In genomic region chr11:66855574-66856495, GRCh38 we compare ENCODE assay signal across 1 cellular context.
TF ChIP-seq lines count a peak whose summit lies in the region.

No MANE protein-coding gene starts in this region.

TF ChIP-seq in HepG2, 621 proteins besides CTCF, POLR2A, EP300 and RAD21 (continued from another document and continues in another):
- TF ChIP-seq MEF2D (CRISPR knock-in tag; IDR thresholded peaks at IDR 0.05) (0 out of 2 replicates have a peak, but pooled peaks have one; percentile 18), EED (CRISPR knock-in tag; IDR thresholded peaks at IDR 0.05) (no peak), ZNF614 (CRISPR knock-in tag; IDR thresholded peaks at IDR 0.05; ENCODE audit: borderline replicate concordance) (no peak), AHDC1 (CRISPR knock-in tag; IDR thresholded peaks at IDR 0.05; ENCODE audit: borderline replicate concordance) (no peak), KLF12 (CRISPR knock-in tag; IDR thresholded peaks at IDR 0.05; ENCODE audit: borderline replicate concordance) (no peak), STAG1 (CRISPR knock-in tag; IDR thresholded peaks at IDR 0.05) (no peak), ZNF280D (CRISPR knock-in tag; IDR thresholded peaks at IDR 0.05) (no peak), SMAD9 (CRISPR knock-in tag; IDR thresholded peaks at IDR 0.05) (no peak), HOXD1 (CRISPR knock-in tag; IDR thresholded peaks at IDR 0.05) (no peak), FOXP4 (CRISPR knock-in tag; IDR thresholded peaks at IDR 0.05) (peak; percentile 9; the same call in 1 of the 2 replicates), ZNF784 (CRISPR knock-in tag; IDR thresholded peaks at IDR 0.05; ENCODE audit: borderline replicate concordance) (no peak), BRD4 (CRISPR knock-in tag; IDR thresholded peaks at IDR 0.05) (no peak), TRIM22 (IDR thresholded peaks at IDR 0.05) (no peak), NFE2L1 (CRISPR knock-in tag; IDR thresholded peaks at IDR 0.05; ENCODE audit: borderline replicate concordance) (no peak), AGO1 (IDR thresholded peaks at IDR 0.05; ENCODE audit: low read depth, low read length, poor library complexity, severe bottlenecking) (peak; percentile 82), ZNF234 (CRISPR knock-in tag; conservative IDR thresholded peaks at IDR 0.05) (no peak), NKX3-1 (CRISPR knock-in tag; IDR thresholded peaks at IDR 0.05) (no peak), ZBTB21 (CRISPR knock-in tag; IDR thresholded peaks at IDR 0.05) (no peak), CEBPB (IDR thresholded peaks at IDR 0.05; ENCODE audit: borderline replicate concordance, low read depth, low read length) (no peak), IRF2 (CRISPR knock-in tag; IDR thresholded peaks at IDR 0.05) (no peak), ZKSCAN5 (CRISPR knock-in tag; IDR thresholded peaks at IDR 0.05) (no peak), TBP (CRISPR knock-in tag; IDR thresholded peaks at IDR 0.05) (no peak), ZNF367 (CRISPR knock-in tag; IDR thresholded peaks at IDR 0.05; ENCODE audit: borderline replicate concordance) (no peak), ZBTB7B (CRISPR knock-in tag; IDR thresholded peaks at IDR 0.05) (0 out of 2 replicates have a peak, but pooled peaks have one; percentile 22), MXD3 (CRISPR knock-in tag; IDR thresholded peaks at IDR 0.05) (no peak), ZNF747 (CRISPR knock-in tag; IDR thresholded peaks at IDR 0.05; ENCODE audit: borderline replicate concordance) (no peak), ESRRA (CRISPR knock-in tag; IDR thresholded peaks at IDR 0.05; ENCODE audit: low read depth) (no peak), MLXIP (CRISPR knock-in tag; IDR thresholded peaks at IDR 0.05; ENCODE audit: borderline replicate concordance) (no peak), ZNF616 (CRISPR knock-in tag; IDR thresholded peaks at IDR 0.05; ENCODE audit: low read depth) (no peak), ZNF691 (CRISPR knock-in tag; IDR thresholded peaks at IDR 0.05; ENCODE audit: borderline replicate concordance, low read depth) (no peak), CEBPZ (IDR thresholded peaks at IDR 0.05; ENCODE audit: low read length) (no peak), AKAP8 (CRISPR knock-in tag; IDR thresholded peaks at IDR 0.05) (peak; percentile 96; the same call in 1 of the 2 replicates), KLF11 (CRISPR knock-in tag; IDR thresholded peaks at IDR 0.05) (no peak), ZNF775 (CRISPR knock-in tag; IDR thresholded peaks at IDR 0.05; ENCODE audit: borderline replicate concordance) (no peak), NFE2L2 (IDR thresholded peaks at IDR 0.05; ENCODE audit: low read length) (no peak), IRF9 (CRISPR knock-in tag; IDR thresholded peaks at IDR 0.05; ENCODE audit: borderline replicate concordance) (no peak), SRY (CRISPR knock-in tag; IDR thresholded peaks at IDR 0.05) (no peak), MED13 (CRISPR knock-in tag; IDR thresholded peaks at IDR 0.05) (no peak), SAP130 (CRISPR knock-in tag; IDR thresholded peaks at IDR 0.05; ENCODE audit: low read depth) (peak; percentile 57), ZNF788 (CRISPR knock-in tag; IDR thresholded peaks at IDR 0.05; ENCODE audit: borderline replicate concordance) (peak; percentile 17; the same call in 1 of the 2 replicates)
